Comparison of ENCODE assay signal across 11 cellular contexts in the genomic region with DNA sequence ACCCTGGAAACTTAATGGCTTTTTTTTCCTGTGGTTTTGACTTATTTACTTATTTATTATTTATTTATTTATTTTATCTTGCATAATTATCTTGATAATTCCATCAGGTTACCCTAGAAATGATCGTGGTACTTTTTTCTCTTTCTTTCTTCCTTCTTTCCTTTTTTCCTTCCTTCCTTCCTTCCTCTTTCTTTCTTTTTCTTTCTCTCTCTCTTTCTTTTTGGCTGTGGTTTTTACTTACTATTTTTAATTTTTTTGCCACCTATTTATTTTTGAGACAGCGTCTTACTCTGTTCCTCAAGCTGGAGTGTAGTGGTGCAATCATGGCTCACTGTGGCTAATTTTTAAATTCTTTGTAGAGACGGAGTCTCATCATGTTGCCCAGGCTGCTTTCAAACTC. TPM values are rescaled to one million over a fixed set of nuclear protein-coding genes. Genes with fewer than 3 reads are reported as not detected.
"Had no signal": no experiment of that assay in that cellular context is flagged by ENCODE, and none has a peak within 500 bp of the region (broad histone marks: within the 10 kb centered on the region; RNA-seq: fewer than 3 reads in every experiment).

No MANE protein-coding gene starts in this region.

- H3K4me2 ChIP-seq: GM23338, KMS-11 had no signal

- FAIRE-seq: H1, H54, HTR-8/SVneo had no signal

- H3K27ac ChIP-seq: KMS-11 had no signal

- H3K4me3 ChIP-seq: GM23338 had no signal

- DNase-seq: HCEC 1CT, HFFc6, IMR-90, Karpas-422, KBM-7 had no signal

- H3K9ac ChIP-seq: KMS-11 had no signal

RNA-seq across cellular contexts. Expression of a gene that starts 6.2 kb away (rescaled TPM):
- total RNA-seq: HFFc6, HT-29, IMR-90 had no signal
- polyA plus RNA-seq: GM23338, IMR-90 had no signal

RNA-seq across cellular contexts. Expression of a gene that starts 29.0 kb away (rescaled TPM):
- total RNA-seq: GM23338, H1, HT-29 had no signal
- polyA plus RNA-seq: GM23338, H1 had no signal
